ENCODE assay signal across 25 cellular contexts in the genomic region with DNA sequence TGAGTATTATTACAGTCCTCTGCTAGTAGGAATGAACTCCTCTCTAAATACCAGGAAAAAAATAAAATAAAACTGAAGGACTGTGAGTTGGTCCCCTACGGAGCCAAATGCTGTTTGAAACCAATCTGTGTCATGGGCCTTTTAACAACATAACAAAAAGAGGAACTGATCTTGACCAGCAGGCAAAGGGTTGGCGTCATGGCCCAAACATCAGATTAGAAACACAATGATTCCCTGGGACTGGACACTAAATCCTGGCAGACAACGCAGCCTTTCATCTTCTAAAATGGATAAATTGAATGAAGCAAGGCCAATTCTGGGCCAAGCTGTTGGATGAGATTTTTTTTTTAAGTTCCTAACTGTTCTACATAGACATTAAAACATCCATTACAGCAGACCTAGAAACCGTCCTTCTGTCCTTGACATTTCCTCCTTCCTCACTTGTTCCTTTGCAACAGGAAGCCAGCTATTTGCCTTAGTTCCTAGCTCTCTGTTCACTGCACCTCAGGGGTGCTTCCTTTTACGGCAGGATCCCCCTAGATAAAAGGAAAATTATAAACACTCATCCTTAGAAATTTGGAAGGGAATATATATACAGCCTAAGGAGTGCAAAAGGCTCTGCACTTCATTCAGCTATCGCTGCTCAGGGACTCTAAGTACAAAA. TPM values are rescaled to one million over a fixed set of nuclear protein-coding genes. Genes with fewer than 3 reads are reported as not detected.
A peak's percentile ranks its signal among the peaks of the same experiment; 100 is the strongest.
DNase-seq lines count a peak whose midpoint lies in the region; ATAC-seq and TF ChIP-seq lines count a peak whose summit lies in the region.
"Had no signal": no experiment of that assay in that cellular context is flagged by ENCODE, and none has a peak within 500 bp of the region (broad histone marks: within the 10 kb centered on the region; RNA-seq: fewer than 3 reads in every experiment).

No MANE protein-coding gene starts in this region.

- dilution Hi-C loops in mammary epithelial cell (cut with HindIII; ENCODE audit: low sequenced_read_pairs) = no loop called here

- DNase-seq in mammary epithelial cell (no peak), breast epithelium (ENCODE audit: low spot score in 2 of 2) (no peak), adrenal gland (peak; percentile 28 to 70 (median 55)), immature natural killer cell (no peak), amygdala (lab: John Stamatoyannopoulos, UW) (no peak), KG1 (lab: John Stamatoyannopoulos, UW) (no peak)
- no peak for DNase-seq in stimulated activated CD4-positive, alpha-beta T cell treated with anti-CD3 and anti-CD28 coated beads, Interleukin-2, amount 100 ng/mL, for 24 hours
- DNase-seq: activated CD8-positive, alpha-beta T cell treated with anti-CD3 and anti-CD28 coated beads for 36 hours; activated naive CD4-positive, alpha-beta T cell; activated T-cell treated with anti-CD3 and anti-CD28 coated beads, Interleukin-2, amount 50 U/mL, for 1 hour; anterior cingulate cortex; Calu3; dorsolateral prefrontal cortex; foreskin fibroblast; HFFc6; hippocampal formation; NCI-H1436 treated with DMSO at 0.1 percent for 48 hours had no signal

- no peaks in the 10 kb centered on the region for H4K20me1 ChIP-seq in mammary epithelial cell (ENCODE audit: insufficient read depth, low read length)
- H4K20me1 ChIP-seq: BLaER1 had no signal

- no peak overlapping the region for H3K27ac Mint-ChIP-seq in immature natural killer cell
- H3K27ac Mint-ChIP-seq: activated CD8-positive, alpha-beta T cell treated with anti-CD3 and anti-CD28 coated beads for 36 hours; HFFc6 had no signal

- H3K4me3 ChIP-seq in mammary epithelial cell (replicated peaks in 1 of 3; ENCODE audit: insufficient read depth in 1 of 3, low read depth in 2 of 3, low read length in 3 of 3) (no peak overlapping the region), breast epithelium (no peak overlapping the region), adrenal gland (no peak overlapping the region)
- H3K4me3 ChIP-seq: BLaER1, dorsolateral prefrontal cortex had no signal

- H3K4me3 Mint-ChIP-seq in immature natural killer cell = no peak overlapping the region
- H3K4me3 Mint-ChIP-seq: activated CD8-positive, alpha-beta T cell treated with anti-CD3 and anti-CD28 coated beads for 36 hours; HFFc6 had no signal

- BruUV-seq in mammary epithelial cell (replicated peaks; lab: Mats Ljungman, UMichigan) = no TSS peak

- intact Hi-C loops in mammary epithelial cell (cut with micrococcal nuclease) (no loop called here), breast epithelium (cut with DNase I; ENCODE audit: low total_unique reads) (no loop called here), adrenal gland (cut with DNase I) (no loop called here)

- no peaks in the 10 kb centered on the region for H3K4me1 Mint-ChIP-seq in immature natural killer cell

- H3K36me3 Mint-ChIP-seq in immature natural killer cell = peaks cover 0 to 5% (median 0%) of the 10 kb centered on the region in 3 donors

- WGBS in mammary epithelial cell (ENCODE audit: low coverage, missing lambda C conversion rate) = 79% methylated on average over 6 of the region's 6 CpGs
- WGBS in adrenal gland, 4 donors = 33 to 40% (median 36%) methylated on average over 6 of the region's 6 CpGs

- peak overlapping the region; percentile 13 for H3K9ac ChIP-seq in mammary epithelial cell (ENCODE audit: insufficient read depth, low read length)
- H3K9ac ChIP-seq: BLaER1 had no signal

- CTCF ChIA-PET in mammary epithelial cell (lab: Charles Lee; ENCODE audit: low non-redundant PET) = no interaction called here

- H3K4me2 ChIP-seq in mammary epithelial cell (ENCODE audit: insufficient read depth, low read depth, low read length) = no peak overlapping the region
- H3K4me2 ChIP-seq: BLaER1 had no signal

- TF ChIP-seq POLR2A in breast epithelium (IDR thresholded peaks at IDR 0.05) (no peak), adrenal gland (IDR thresholded peaks at IDR 0.05) (no peak)

- H3K27me3 Mint-ChIP-seq in immature natural killer cell (ENCODE audit: low read depth in 3 of 3) = peaks cover 2 to 18% (median 7%) of the 10 kb centered on the region in 3 donors

- H3K79me2 ChIP-seq in mammary epithelial cell (ENCODE audit: insufficient read depth, low read length) = no peaks in the 10 kb centered on the region

- H3K9me3 ChIP-seq in mammary epithelial cell (replicated peaks; ENCODE audit: insufficient read depth, low read length) = no peaks in the 10 kb centered on the region
- H3K9me3 ChIP-seq in breast epithelium = no peaks in the 10 kb centered on the region
- no peaks in the 10 kb centered on the region for H3K9me3 ChIP-seq in adrenal gland (replicated peaks in 1 of 3)
- H3K9me3 ChIP-seq: BLaER1 had no signal

- peak; percentile 76 for ATAC-seq in HG03565 (IDR thresholded peaks at IDR 0.05; ENCODE audit: unreplicated experiment)
- ATAC-seq: activated CD4-positive, CD25-positive, alpha-beta regulatory T cell treated with anti-CD3 and anti-CD28 coated beads, Interleukin-2, amount 50 U/mL, for 24 hours; activated CD8-positive, alpha-beta T cell treated with anti-CD3 and anti-CD28 coated beads for 36 hours had no signal

- H3K27me3 ChIP-seq in mammary epithelial cell (ENCODE audit: insufficient read depth, low read length) (peaks cover 1% of the 10 kb centered on the region), breast epithelium (peaks cover 0 to 5% of the 10 kb centered on the region in 2 donors), adrenal gland (no peaks in the 10 kb centered on the region)
- H3K27me3 ChIP-seq: BLaER1, dorsolateral prefrontal cortex had no signal

- H3K4me1 ChIP-seq in mammary epithelial cell (ENCODE audit: insufficient read depth, low read length) = no peaks in the 10 kb centered on the region
- no peaks in the 10 kb centered on the region for H3K4me1 ChIP-seq in breast epithelium
- H3K4me1 ChIP-seq in adrenal gland (replicated peaks in 1 of 2) = peaks cover 0 to 11% of the 10 kb centered on the region in 2 donors

- H2AFZ ChIP-seq in mammary epithelial cell (ENCODE audit: low read depth, low read length) = no peak overlapping the region

- H3K36me3 ChIP-seq in mammary epithelial cell (ENCODE audit: insufficient read depth, low read length) (no peaks in the 10 kb centered on the region), breast epithelium (no peaks in the 10 kb centered on the region), adrenal gland (replicated peaks in 1 of 2) (no peaks in the 10 kb centered on the region)
- H3K36me3 ChIP-seq: BLaER1 had no signal

- peaks cover 0 to 6% (median 0%) of the 10 kb centered on the region in 6 donors for H3K9me3 Mint-ChIP-seq in immature natural killer cell
- H3K9me3 Mint-ChIP-seq: activated CD8-positive, alpha-beta T cell treated with anti-CD3 and anti-CD28 coated beads for 36 hours; HFFc6 had no signal

- in situ Hi-C loops in mammary epithelial cell (cut with MboI; ENCODE audit: low sequenced_read_pairs in 2 of 2) = no loop called here

- TF ChIP-seq CTCF in mammary epithelial cell (conservative IDR thresholded peaks at IDR 0.05 in 1 of 2, IDR thresholded peaks at IDR 0.05 in 1 of 2; ENCODE audit: extremely low read depth in 1 of 2, insufficient read depth in 1 of 2, low read depth in 1 of 2, low read length in 2 of 2) (no peak), breast epithelium (IDR thresholded peaks at IDR 0.05) (no peak), adrenal gland (IDR thresholded peaks at IDR 0.05) (no peak)

- no peak overlapping the region for H3K27ac ChIP-seq in mammary epithelial cell (ENCODE audit: insufficient read depth, low read depth, low read length)
- no peak overlapping the region for H3K27ac ChIP-seq in breast epithelium
- peak overlapping the region in 4 of 5 donors; percentile 3 to 53 (median 40) for H3K27ac ChIP-seq in adrenal gland
- H3K27ac ChIP-seq: BLaER1, dorsolateral prefrontal cortex had no signal

RNA-seq across cellular contexts. Expression of a gene that starts 21.6 kb away (rescaled TPM):
- total RNA-seq in mammary epithelial cell = not detected
- polyA plus RNA-seq in mammary epithelial cell = not detected
- not detected for polyA minus RNA-seq in mammary epithelial cell
- total RNA-seq in breast epithelium = not detected
- total RNA-seq in adrenal gland = 10 to 100 TPM in 2 of 8 donors, 1 to 10 TPM in 6; 2.4 to 15.5 (median 6.7) TPM
- 1 to 10 TPM; 2.8 to 7.4 (median 6.2) TPM for polyA plus RNA-seq in adrenal gland
- polyA plus RNA-seq in immature natural killer cell = not detected
- total RNA-seq: activated CD8-positive, alpha-beta T cell treated with anti-CD3 and anti-CD28 coated beads for 36 hours; Calu3; epithelial cell of proximal tubule; HFFc6; renal cortical epithelial cell; SK-MEL-5; T-helper 2 cell treated with Interferon-gamma antibody and Interleukin-4, amounts not matched to agents 100 ng/mL and 5 ng/mL, for 36 hours; ureter had no signal

RNA-seq across cellular contexts. Expression of a gene that starts 59.6 kb away (rescaled TPM):
- total RNA-seq in mammary epithelial cell (100 to 1,000 TPM in 1 of 2 donors, 10 to 100 TPM in 1; 52.4 to 194 TPM), breast epithelium (10 to 100 TPM; 34.2 to 71.7 (median 58.0) TPM), adrenal gland (10 to 100 TPM; 15.9 to 39.1 (median 18.6) TPM)
- polyA plus RNA-seq in mammary epithelial cell (28.8 TPM), adrenal gland (10 to 100 TPM; 21.5 to 43.7 (median 22.3) TPM), immature natural killer cell (1 to 10 TPM; 3.2 to 4.4 (median 3.9) TPM)
- polyA minus RNA-seq in mammary epithelial cell = 38.8 TPM

Comparison
In these comparisons a context has a peak if more than half of its experiments do, and no peak if none do; other contexts are left out.
1. DNase-seq: peak in adrenal gland (7 of 7); none in mammary epithelial cell (single experiment), breast epithelium (0 of 2), stimulated activated CD4-positive, alpha-beta T cell treated with anti-CD3 and anti-CD28 coated beads, Interleukin-2, amount 100 ng/mL, for 24 hours (0 of 2), immature natural killer cell (0 of 3), amygdala (0 of 56) and KG1 (single experiment).
2. H3K27ac ChIP-seq: peak in adrenal gland (4 of 5); none in mammary epithelial cell (single experiment) and breast epithelium (0 of 2).